In genomic region chr6:10621227-10621626, GRCh38 we compare ENCODE assay signal across 21 cellular contexts.
DNase-seq lines count a peak whose midpoint lies in the region; ATAC-seq and TF ChIP-seq lines count a peak whose summit lies in the region.
"Had no signal": no experiment of that assay in that cellular context is flagged by ENCODE, and none has a peak within 500 bp of the region (broad histone marks: within the 10 kb centered on the region; RNA-seq: fewer than 3 reads in every experiment).

No MANE protein-coding gene starts in this region.

- DNase-seq in NCI-H187 (lab: John Stamatoyannopoulos, UW) (peak; percentile 4 to 7), NCI-H187 treated with DMSO at 0.1 percent for 48 hours (lab: John Stamatoyannopoulos, UW) (no peak), NCI-H69 (lab: John Stamatoyannopoulos, UW) (peak; percentile 33), left ventricle myocardium superior (peak; percentile 34), MV-4-11 (lab: John Stamatoyannopoulos, UW) (no peak)
- DNase-seq: activated CD4-positive, alpha-beta T cell treated with anti-CD3 and anti-CD28 coated beads, Interleukin-2, amount 50 U/mL, for 4 hours; activated gamma-delta T cell treated with Interleukin-2 at 50 U/mL for 16 hours; adrenal gland; AML-193; CD8-positive, alpha-beta memory T cell; colonic mucosa; GF-D8; naive thymus-derived CD4-positive, alpha-beta T cell; NCI-H1092; NCI-H524; retina; T-helper 9 cell; trophoblast cell had no signal

- peaks cover 0 to 6% of the 10 kb centered on the region in 2 experiments; a peak in 1 of 3 replicates for H3K36me3 ChIP-seq in HEK293 (ENCODE audit: control insufficient read depth in 2 of 2, insufficient read depth in 1 of 2, low read length in 2 of 2)
- H3K36me3 ChIP-seq: adrenal gland, colonic mucosa had no signal

- no peak overlapping the region for H3K4me3 ChIP-seq in HEK293 (ENCODE audit: low read depth, low read length)
- H3K4me3 ChIP-seq: adrenal gland, colonic mucosa had no signal

- POLR2A ChIA-PET in HEK293 (lab: Yijun Ruan, JAX), result interaction anchor here (0.6 kb wide), 1 partner anchor 9 kb away, joined by 7 read pairs; no protein-coding TSS in a partner anchor

- peak; percentile 86 for ATAC-seq in left ventricle myocardium superior
- no peak for ATAC-seq in HG02840 (IDR thresholded peaks at IDR 0.05; ENCODE audit: low FRiP score, unreplicated experiment)
- no peak for ATAC-seq in GM21528 (IDR thresholded peaks at IDR 0.05; ENCODE audit: low FRiP score, unreplicated experiment)
- ATAC-seq: naive thymus-derived CD4-positive, alpha-beta T cell had no signal

- no peak overlapping the region for H3K27ac ChIP-seq in HEK293 (ENCODE audit: extremely low read depth, low read depth, low read length)
- H3K27ac ChIP-seq: adrenal gland, colonic mucosa had no signal

- no peaks in the 10 kb centered on the region for H3K9me3 ChIP-seq in HEK293 (ENCODE audit: control insufficient read depth, insufficient read depth, low read depth, low read length)
- H3K9me3 ChIP-seq: adrenal gland, colonic mucosa had no signal

- intact Hi-C loops in left ventricle myocardium superior (cut with micrococcal nuclease), result no loop called here

- TF ChIP-seq CTCF in HEK293 (tag by site-specific recombination; IDR thresholded peaks at IDR 0.05), result no peak

- CTCF ChIA-PET in HEK293 (lab: Yijun Ruan, JAX), result interaction anchor here (0.6 to 1.2 kb wide), 2 partner anchors 8 to 12 kb away, joined by 5 to 6 read pairs; no protein-coding TSS in a partner anchor

- H3K4me1 ChIP-seq in HEK293 (ENCODE audit: control insufficient read depth, insufficient read depth, low read length), result no peaks in the 10 kb centered on the region
- H3K4me1 ChIP-seq: adrenal gland, colonic mucosa had no signal

TF ChIP-seq in HEK293, 187 proteins besides CTCF, POLR2A, EP300 and RAD21:
- no peak for TF ChIP-seq ZNF558 (tag by site-specific recombination; IDR thresholded peaks at IDR 0.05)
- TF ChIP-seq ZNF76 (tag by site-specific recombination; IDR thresholded peaks at IDR 0.05; ENCODE audit: borderline replicate concordance, low read depth), result no peak
- no peak for TF ChIP-seq ZNF549 (tag by site-specific recombination; IDR thresholded peaks at IDR 0.05)
- TF ChIP-seq KLF16 (tag by site-specific recombination; IDR thresholded peaks at IDR 0.05), result no peak
- TF ChIP-seq ZNF776 (tag by site-specific recombination; IDR thresholded peaks at IDR 0.05; ENCODE audit: borderline replicate concordance), result 0 out of 2 replicates have a peak, but pooled peaks have one; percentile 28

Comparison
In these comparisons a context has a peak if more than half of its experiments do, and no peak if none do; other contexts are left out.
1. DNase-seq: peak in NCI-H187 (2 of 2), NCI-H69 (single experiment) and left ventricle myocardium superior (single experiment); none in NCI-H187 treated with DMSO at 0.1 percent for 48 hours (single experiment) and MV-4-11 (single experiment).